8 cellular contexts compared by ENCODE assay signal in the genomic region with DNA sequence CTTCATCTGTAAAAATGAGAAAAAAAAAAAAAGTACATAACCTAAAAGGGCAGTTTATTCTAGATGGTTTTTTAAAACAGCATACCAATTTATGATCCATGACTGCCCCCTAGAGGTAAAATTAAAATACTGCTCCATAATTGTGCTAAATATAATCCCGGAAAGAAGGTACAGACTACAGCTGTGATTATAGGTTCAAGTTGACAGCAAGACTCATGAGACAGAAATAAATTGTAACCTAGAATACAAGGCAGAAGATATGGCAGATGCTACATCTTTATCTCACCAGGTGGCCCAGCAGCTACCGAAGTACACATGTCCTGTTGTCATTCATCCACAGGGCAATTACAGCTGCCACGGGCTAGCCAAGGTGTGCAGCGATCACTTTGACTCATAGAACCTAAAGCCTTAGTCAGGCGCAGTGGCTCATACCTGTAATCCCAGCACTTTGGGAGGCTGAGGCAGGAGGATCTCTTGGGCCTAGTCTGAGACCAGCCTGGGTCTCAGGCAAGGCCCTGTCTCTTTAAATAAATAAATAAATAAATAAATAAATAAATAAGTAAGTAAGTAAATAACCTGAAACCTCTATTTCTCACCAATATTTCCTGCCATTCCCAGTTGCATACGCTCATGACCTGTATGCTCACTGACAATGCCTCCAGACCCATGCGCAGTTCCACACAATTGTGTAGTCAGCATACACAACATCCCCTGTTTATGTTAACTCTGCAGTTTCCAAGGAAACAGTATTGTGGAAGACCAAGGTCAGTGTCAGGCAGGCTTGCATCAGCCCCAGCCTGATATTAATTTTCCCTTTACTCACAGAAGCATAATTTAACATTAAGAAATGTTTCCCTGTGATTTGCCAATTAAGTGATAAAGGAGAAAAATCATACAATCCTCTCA. TPM values are rescaled to one million over a fixed set of nuclear protein-coding genes. Genes with fewer than 3 reads are reported as not detected.
DNase-seq lines count a peak whose midpoint lies in the region; ATAC-seq and TF ChIP-seq lines count a peak whose summit lies in the region.

No MANE protein-coding gene starts in this region.

- H3K27me3 ChIP-seq in Loucy (ENCODE audit: insufficient read depth, low read length, poor library complexity, severe bottlenecking) (no peaks in the 10 kb centered on the region), PC-9 (ENCODE audit: insufficient read depth, low read depth) (peaks cover 5% of the 10 kb centered on the region; the same call in 1 of the 2 replicates), mesenchymal stem cell (ENCODE audit: control insufficient read depth in 1 of 2, insufficient read depth in 1 of 2, low read length in 2 of 2) (peaks cover 53 to 66% of the 10 kb centered on the region in 2 experiments)

- POLR2A ChIA-PET in PC-9 (lab: Charles Lee; ENCODE audit: unreplicated experiment), result no interaction called here

- no peak overlapping the region for H3K4me2 ChIP-seq in Loucy (ENCODE audit: low read depth, low read length, poor library complexity, severe bottlenecking)
- no peak overlapping the region for H3K4me2 ChIP-seq in PC-9
- no peak overlapping the region for H3K4me2 ChIP-seq in mesenchymal stem cell (ENCODE audit: low read length, poor library complexity, severe bottlenecking)

- H3K9me2 ChIP-seq in Loucy (replicated peaks; ENCODE audit: low read depth, low read length) (no peaks in the 10 kb centered on the region), PC-9 (ENCODE audit: insufficient read depth) (no peaks in the 10 kb centered on the region)

- H3F3A ChIP-seq in Loucy (ENCODE audit: low read depth), result no peaks in the 10 kb centered on the region
- H3F3A ChIP-seq in PC-9 (ENCODE audit: insufficient read depth, low read depth), result no peaks in the 10 kb centered on the region; the same call in 1 of the 2 replicates

- 46% methylated on average over 7 of the region's 7 CpGs for WGBS in mesenchymal stem cell

- H4K20me1 ChIP-seq in Loucy (ENCODE audit: insufficient read depth, low read length, poor library complexity, severe bottlenecking) (no peaks in the 10 kb centered on the region), PC-9 (ENCODE audit: insufficient read depth) (no peaks in the 10 kb centered on the region)

- TF ChIP-seq CTCF in Loucy (conservative IDR thresholded peaks at IDR 0.05; ENCODE audit: low read length) (peak; percentile 76), PC-9 (conservative IDR thresholded peaks at IDR 0.05) (peak; percentile 89)

- no peak overlapping the region for H2BK120ac ChIP-seq in mesenchymal stem cell (ENCODE audit: low read depth, low read length)

- H2AFZ ChIP-seq in Loucy (ENCODE audit: low read length), result no peak overlapping the region
- no peak overlapping the region for H2AFZ ChIP-seq in PC-9
- no peak overlapping the region for H2AFZ ChIP-seq in mesenchymal stem cell (ENCODE audit: low read depth, low read length)

- H2BK12ac ChIP-seq in mesenchymal stem cell (ENCODE audit: low read length in 2 of 2), result no peak overlapping the region

- no peaks in the 10 kb centered on the region for H3K79me1 ChIP-seq in mesenchymal stem cell (replicated peaks; ENCODE audit: low read length, poor library complexity, severe bottlenecking)

- H4K91ac ChIP-seq in mesenchymal stem cell (ENCODE audit: low read length), result no peak overlapping the region

- intact Hi-C loops in PC-9 (cut with micrococcal nuclease; ENCODE audit: unreplicated experiment), result loop anchor here (1.0 to 5.0 kb wide), 3 partner anchors 114 to 622 kb away; no protein-coding TSS in a partner anchor

- H2BK5ac ChIP-seq in mesenchymal stem cell (ENCODE audit: low read depth, low read length, poor library complexity, severe bottlenecking), result no peak overlapping the region

- no TSS peak for BruUV-seq in PC-9 (replicated peaks; lab: Mats Ljungman, UMichigan)

- no peak overlapping the region for H3K4ac ChIP-seq in mesenchymal stem cell (ENCODE audit: low read depth in 1 of 2, low read length in 2 of 2)

- H3K9me3 ChIP-seq in Loucy (ENCODE audit: insufficient read depth, low read depth, low read length), result no peaks in the 10 kb centered on the region
- no peaks in the 10 kb centered on the region for H3K9me3 ChIP-seq in PC-9 (ENCODE audit: insufficient read depth, low read depth)
- H3K9me3 ChIP-seq in mesenchymal stem cell (ENCODE audit: control insufficient read depth, low read length), result no peaks in the 10 kb centered on the region

- H3K14ac ChIP-seq in mesenchymal stem cell (ENCODE audit: low read length in 2 of 2), result no peak overlapping the region

- no peak for ATAC-seq in HG03139 (IDR thresholded peaks at IDR 0.05; ENCODE audit: unreplicated experiment)
- no peak for ATAC-seq in HG03095 (IDR thresholded peaks at IDR 0.05; ENCODE audit: unreplicated experiment)

- H3K79me2 ChIP-seq in Loucy (ENCODE audit: insufficient read depth, low read length), result no peaks in the 10 kb centered on the region
- H3K79me2 ChIP-seq in PC-9 (ENCODE audit: low read depth), result no peaks in the 10 kb centered on the region

- H3K23ac ChIP-seq in mesenchymal stem cell (ENCODE audit: low read length in 2 of 2), result no peak overlapping the region

- no peak overlapping the region for H3K18ac ChIP-seq in mesenchymal stem cell (ENCODE audit: low read depth in 1 of 2, low read length in 2 of 2)

- H3K4me1 ChIP-seq in Loucy (ENCODE audit: insufficient read depth, low read length, poor library complexity, severe bottlenecking) (no peaks in the 10 kb centered on the region), PC-9 (replicated peaks; ENCODE audit: insufficient read depth) (no peaks in the 10 kb centered on the region), mesenchymal stem cell (ENCODE audit: control insufficient read depth, insufficient read depth, low read depth, low read length) (no peaks in the 10 kb centered on the region)

- no peak overlapping the region for H2BK15ac ChIP-seq in mesenchymal stem cell (ENCODE audit: low read depth, poor library complexity, severe bottlenecking)

- DNase-seq in EL (peak; percentile 67), PC-9 (peak; percentile 6 to 61), dermis microvascular lymphatic vessel endothelial cell (ENCODE audit: low read depth in 2 of 2) (peak; percentile 65 to 86), mesenchymal stem cell (peak; percentile 85)
- no peak for DNase-seq in activated CD4-positive, alpha-beta T cell treated with anti-CD3 and anti-CD28 coated beads, Interleukin-2, amount 50 U/mL, for 4 hours

- no peak overlapping the region for H3K27ac ChIP-seq in PC-9
- no peak overlapping the region for H3K27ac ChIP-seq in mesenchymal stem cell (ENCODE audit: low read length, poor library complexity, severe bottlenecking)

- no peak overlapping the region for H3K9ac ChIP-seq in Loucy (ENCODE audit: low read depth, low read length, poor library complexity, severe bottlenecking)
- H3K9ac ChIP-seq in mesenchymal stem cell (ENCODE audit: low read length), result no peak overlapping the region

- H3K4me3 ChIP-seq in Loucy (ENCODE audit: low read length, poor library complexity, severe bottlenecking) (no peak overlapping the region), PC-9 (no peak overlapping the region), mesenchymal stem cell (ENCODE audit: insufficient read depth in 1 of 2, low read depth in 1 of 2, low read length in 2 of 2) (no peak overlapping the region)

- no peak overlapping the region for H4K8ac ChIP-seq in mesenchymal stem cell (ENCODE audit: low read length)

- H2AK5ac ChIP-seq in mesenchymal stem cell (ENCODE audit: low read length, severe bottlenecking), result no peak overlapping the region

- H3K36me3 ChIP-seq in Loucy (ENCODE audit: insufficient read depth, low read length) (no peaks in the 10 kb centered on the region), PC-9 (ENCODE audit: low read depth) (no peaks in the 10 kb centered on the region), mesenchymal stem cell (ENCODE audit: control insufficient read depth in 1 of 2, insufficient read depth in 2 of 2, low read depth in 1 of 2, low read length in 2 of 2) (no peaks in the 10 kb centered on the region)

- CTCF ChIA-PET in PC-9 (lab: Charles Lee), result interaction anchor here (0.6 to 1.3 kb wide), 5 partner anchors 51 to 272 kb away, joined by 3 to 8 read pairs (median 4); no protein-coding TSS in a partner anchor

RNA-seq across cellular contexts. Expression of a gene that starts 18.3 kb away (rescaled TPM):
- 81.1 and 89.5 TPM in 2 replicates for total RNA-seq in PC-9 (2021)
- total RNA-seq in dermis microvascular lymphatic vessel endothelial cell, result 37.7 and 44.0 TPM in 2 replicates
- polyA plus RNA-seq in mesenchymal stem cell (2013, experiment 1 of 2), result 30.7 TPM
- 30.4 TPM for polyA plus RNA-seq in mesenchymal stem cell (2013, experiment 2 of 2)

RNA-seq across cellular contexts. Expression of a gene that starts 29.1 kb away (rescaled TPM):
- 0.07 TPM in 1 of 2 replicates, not detected in the other for total RNA-seq in PC-9 (2021)
- not detected in 2 replicates for total RNA-seq in dermis microvascular lymphatic vessel endothelial cell
- 0.01 TPM for polyA plus RNA-seq in mesenchymal stem cell (2013, experiment 1 of 2)
- polyA plus RNA-seq in mesenchymal stem cell (2013, experiment 2 of 2), result 0.01 TPM

RNA-seq across cellular contexts. Expression of a gene that starts 48.4 kb away (rescaled TPM):
- total RNA-seq in PC-9 (2021) (not detected in 2 replicates), dermis microvascular lymphatic vessel endothelial cell (not detected in 2 replicates)
- 0.12 TPM for polyA plus RNA-seq in mesenchymal stem cell (2013, experiment 1 of 2)
- polyA plus RNA-seq in mesenchymal stem cell (2013, experiment 2 of 2), result 0.25 TPM

RNA-seq across cellular contexts. Expression of a gene that starts 50.8 kb away (rescaled TPM):
- total RNA-seq in PC-9 (2021), result 1.3 and 1.6 TPM in 2 replicates
- 3.6 and 5.9 TPM in 2 replicates for total RNA-seq in dermis microvascular lymphatic vessel endothelial cell
- polyA plus RNA-seq in mesenchymal stem cell (2013, experiment 1 of 2), result 0.48 TPM
- polyA plus RNA-seq in mesenchymal stem cell (2013, experiment 2 of 2), result 0.58 TPM

Comparison
In these comparisons a context has a peak if more than half of its experiments do, and no peak if none do; other contexts are left out.
1. DNase-seq: peak in EL (single experiment), PC-9 (2 of 2), dermis microvascular lymphatic vessel endothelial cell (2 of 2) and mesenchymal stem cell (single experiment); none in activated CD4-positive, alpha-beta T cell treated with anti-CD3 and anti-CD28 coated beads, Interleukin-2, amount 50 U/mL, for 4 hours (0 of 2).